ENCODE assay signal across 9 cellular contexts in genomic region chr6:82017316-82017715, GRCh38.
DNase-seq lines count a peak whose midpoint lies in the region; ATAC-seq and TF ChIP-seq lines count a peak whose summit lies in the region.
"Had no signal": no experiment of that assay in that cellular context is flagged by ENCODE, and none has a peak within 500 bp of the region (broad histone marks: within the 10 kb centered on the region; RNA-seq: fewer than 3 reads in every experiment).

No MANE protein-coding gene starts in this region.

- H3K79me2 ChIP-seq in smooth muscle cell (ENCODE audit: low read depth): no peaks in the 10 kb centered on the region
- no peaks in the 10 kb centered on the region for H3K79me2 ChIP-seq in Karpas-422 (ENCODE audit: low read length)

- no peak for TF ChIP-seq EP300 in transverse colon (IDR thresholded peaks at IDR 0.05; ENCODE audit: low read depth)

- H3K9ac ChIP-seq in smooth muscle cell (ENCODE audit: low read depth): peak overlapping the region; percentile 50
- no peak overlapping the region for H3K9ac ChIP-seq in Karpas-422 (ENCODE audit: low read length)

- TF ChIP-seq POLR2A in transverse colon (IDR thresholded peaks at IDR 0.05): no peak

- TF ChIP-seq CTCF in HEK293 (tag by site-specific recombination; IDR thresholded peaks at IDR 0.05) (no peak), smooth muscle cell (IDR thresholded peaks at IDR 0.05; ENCODE audit: borderline replicate concordance, insufficient read depth, poor library complexity, severe bottlenecking) (no peak), transverse colon (IDR thresholded peaks at IDR 0.05) (no peak)

- no peaks in the 10 kb centered on the region for H3K27me3 ChIP-seq in smooth muscle cell (ENCODE audit: low read depth)
- H3K27me3 ChIP-seq in Karpas-422 (ENCODE audit: low read length): no peaks in the 10 kb centered on the region
- no peaks in the 10 kb centered on the region for H3K27me3 ChIP-seq in transverse colon

- H3K4me1 ChIP-seq in HEK293 (ENCODE audit: control insufficient read depth, insufficient read depth, low read length) (no peaks in the 10 kb centered on the region), smooth muscle cell (ENCODE audit: low read depth) (peaks cover 7% of the 10 kb centered on the region), Karpas-422 (ENCODE audit: low read length) (no peaks in the 10 kb centered on the region), transverse colon (peaks cover 0 to 7% (median 2%) of the 10 kb centered on the region in 4 donors)

- H3K27ac ChIP-seq in HEK293 (ENCODE audit: extremely low read depth, low read depth, low read length): no peak overlapping the region
- peak overlapping the region; percentile 86 for H3K27ac ChIP-seq in smooth muscle cell (ENCODE audit: low read depth)
- H3K27ac ChIP-seq in Karpas-422 (ENCODE audit: low read length): no peak overlapping the region
- peak overlapping the region in 1 of 4 donors; percentile 10 for H3K27ac ChIP-seq in transverse colon

- peak; percentile 86 for ATAC-seq in Right ventricle myocardium superior (ENCODE audit: poor library complexity)
- ATAC-seq in GM18520 (IDR thresholded peaks at IDR 0.05; ENCODE audit: unreplicated experiment): no peak
- no peak for ATAC-seq in GM21576 (IDR thresholded peaks at IDR 0.05; ENCODE audit: unreplicated experiment)

- H4K20me1 ChIP-seq in smooth muscle cell (ENCODE audit: low read depth) (no peaks in the 10 kb centered on the region), Karpas-422 (ENCODE audit: insufficient read depth, low read depth, low read length) (no peaks in the 10 kb centered on the region)

- H3K9me2 ChIP-seq in Karpas-422 (replicated peaks; ENCODE audit: insufficient read depth, low read length): no peaks in the 10 kb centered on the region

- in situ Hi-C loops in SK-MEL-5 (cut with HindIII; ENCODE audit: low pct_unique_long_range_greater_than_20kb, low sequenced_read_pairs) (no loop called here), transverse colon (cut with MboI; ENCODE audit: low pct_ligation_motif_present in 1 of 4, low pct_unique_long_range_greater_than_20kb in 1 of 4, low sequenced_read_pairs in 3 of 4) (no loop called here)

- intact Hi-C loops in Right ventricle myocardium superior (cut with DNase I): no loop called here
- intact Hi-C loops in transverse colon (cut with DNase I; ENCODE audit: low total_unique reads): no loop called here

- CTCF ChIA-PET in HEK293 (lab: Yijun Ruan, JAX): interaction anchor here (0.9 to 2.4 kb wide), 4 partner anchors 8 to 159 kb away, joined by 3 to 10 read pairs (median 5); no protein-coding TSS in a partner anchor

- H3K9me3 ChIP-seq in HEK293 (ENCODE audit: control insufficient read depth, insufficient read depth, low read depth, low read length): no peaks in the 10 kb centered on the region
- no peaks in the 10 kb centered on the region for H3K9me3 ChIP-seq in smooth muscle cell (replicated peaks; ENCODE audit: low read depth)
- no peaks in the 10 kb centered on the region for H3K9me3 ChIP-seq in Karpas-422 (ENCODE audit: low read length)
- H3K9me3 ChIP-seq in transverse colon: no peaks in the 10 kb centered on the region

- H3K4me2 ChIP-seq in smooth muscle cell (peak overlapping the region; percentile 23), Karpas-422 (ENCODE audit: low read depth, low read length, poor library complexity, severe bottlenecking) (no peak overlapping the region)

- no peak overlapping the region for H3K4me3 ChIP-seq in HEK293 (ENCODE audit: low read depth, low read length)
- no peak overlapping the region for H3K4me3 ChIP-seq in smooth muscle cell
- H3K4me3 ChIP-seq in Karpas-422 (ENCODE audit: low read length): no peak overlapping the region
- H3K4me3 ChIP-seq in transverse colon: no peak overlapping the region

- H2AFZ ChIP-seq in smooth muscle cell (ENCODE audit: low read depth) (no peak overlapping the region), Karpas-422 (ENCODE audit: low read length) (no peak overlapping the region)

- peaks cover 17% of the 10 kb centered on the region for H3F3A ChIP-seq in smooth muscle cell (ENCODE audit: low read depth)

- H3K36me3 ChIP-seq in HEK293 (ENCODE audit: control insufficient read depth in 2 of 2, insufficient read depth in 1 of 2, low read length in 2 of 2) (no peaks in the 10 kb centered on the region), smooth muscle cell (ENCODE audit: low read depth) (no peaks in the 10 kb centered on the region), Karpas-422 (ENCODE audit: insufficient read depth, low read length) (no peaks in the 10 kb centered on the region), transverse colon (no peaks in the 10 kb centered on the region)

- POLR2A ChIA-PET in HEK293 (lab: Yijun Ruan, JAX): no interaction called here

- DNase-seq in SK-MEL-5 (ENCODE audit: low read depth, low spot score) (peak; percentile 56), Right ventricle myocardium superior (no peak), smooth muscle cell (lab: John Stamatoyannopoulos, UW; ENCODE audit: unreplicated experiment) (no peak), Karpas-422 (no peak), transverse colon (no peak)
- DNase-seq: stimulated activated naive CD4-positive, alpha-beta T cell had no signal

TF ChIP-seq in HEK293, 187 proteins besides CTCF, POLR2A, EP300 and RAD21:
- TF ChIP-seq INSM2 (tag by site-specific recombination; IDR thresholded peaks at IDR 0.05) (no peak), ZNF623 (tag by site-specific recombination; IDR thresholded peaks at IDR 0.05) (no peak), SETDB1 (IDR thresholded peaks at IDR 0.05; ENCODE audit: insufficient read length, low read length) (no peak), ZNF664 (tag by site-specific recombination; IDR thresholded peaks at IDR 0.05) (no peak), ZNF248 (tag by site-specific recombination; IDR thresholded peaks at IDR 0.05) (no peak), ZBTB6 (tag by site-specific recombination; IDR thresholded peaks at IDR 0.05) (no peak), ZFP69B (tag by site-specific recombination; IDR thresholded peaks at IDR 0.05) (no peak), SP7 (tag by site-specific recombination; IDR thresholded peaks at IDR 0.05) (no peak), GLIS1 (tag by site-specific recombination; IDR thresholded peaks at IDR 0.05) (no peak), GFI1B (tag by site-specific recombination; IDR thresholded peaks at IDR 0.05) (peak; percentile 30; the same call in 1 of the 2 replicates), SCRT2 (tag by site-specific recombination; IDR thresholded peaks at IDR 0.05) (peak; percentile 78), PRDM1 (tag by site-specific recombination; IDR thresholded peaks at IDR 0.05) (peak; percentile 17; the same call in 1 of the 2 replicates), ZNF335 (tag by site-specific recombination; conservative IDR thresholded peaks at IDR 0.05) (peak; percentile 19; the same call in 1 of the 2 replicates), ZNF660 (tag by site-specific recombination; IDR thresholded peaks at IDR 0.05) (0 out of 2 replicates have a peak, but pooled peaks have one; percentile 31), GLI2 (tag by site-specific recombination; IDR thresholded peaks at IDR 0.05; ENCODE audit: borderline replicate concordance, low read depth) (no peak), ZNF48 (tag by site-specific recombination; IDR thresholded peaks at IDR 0.05) (no peak)
TF ChIP-seq in HEK293: peak in this region for 5.
